ENCODE assay signal across 15 cellular contexts in the genomic region with DNA sequence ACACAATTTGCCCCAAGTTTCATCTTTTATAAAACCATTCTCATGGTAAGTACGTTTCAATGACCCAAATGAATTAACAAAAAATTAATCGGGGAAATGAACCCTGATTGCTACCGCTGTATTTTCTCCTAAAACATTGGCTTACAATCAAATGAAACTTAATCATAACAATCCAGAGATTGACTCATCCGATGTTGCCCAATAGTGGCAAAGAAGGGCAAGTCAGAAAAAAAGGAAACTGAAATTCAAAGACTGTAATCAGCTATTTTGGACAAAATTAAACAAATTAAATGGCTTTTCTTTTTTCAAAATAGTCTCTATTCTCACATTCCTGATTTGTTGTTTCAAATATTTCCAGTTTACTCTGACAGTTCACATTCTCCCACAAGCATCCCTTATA. TPM values are rescaled to one million over a fixed set of nuclear protein-coding genes. Genes with fewer than 3 reads are reported as not detected.
DNase-seq lines count a peak whose midpoint lies in the region; ATAC-seq and TF ChIP-seq lines count a peak whose summit lies in the region.
"Had no signal": no experiment of that assay in that cellular context is flagged by ENCODE, and none has a peak within 500 bp of the region (broad histone marks: within the 10 kb centered on the region; RNA-seq: fewer than 3 reads in every experiment).

No MANE protein-coding gene starts in this region.

- H3K27ac Mint-ChIP-seq in HFFc6 = no peak overlapping the region
- H3K27ac Mint-ChIP-seq in activated CD8-positive, alpha-beta memory T cell treated with anti-CD3 and anti-CD28 coated beads, Interleukin-2, amount 10 ng/mL, durations not matched to agents 7 days and 5 days = no peak overlapping the region
- no peak overlapping the region for H3K27ac Mint-ChIP-seq in naive thymus-derived CD8-positive, alpha-beta T cell
- H3K27ac Mint-ChIP-seq: activated CD4-positive, alpha-beta T cell treated with anti-CD3 and anti-CD28 coated beads for 36 hours; activated T-cell treated with anti-CD3 and anti-CD28 coated beads, Interleukin-2, amount 50 U/mL, for 24 hours had no signal

- no peaks in the 10 kb centered on the region for H3K27me3 Mint-ChIP-seq in HFFc6 (ENCODE audit: insufficient read depth)
- peaks cover 2% of the 10 kb centered on the region for H3K27me3 Mint-ChIP-seq in activated CD8-positive, alpha-beta memory T cell treated with anti-CD3 and anti-CD28 coated beads, Interleukin-2, amount 10 ng/mL, durations not matched to agents 7 days and 5 days
- peaks cover 0 to 3% (median 0%) of the 10 kb centered on the region in 5 donors for H3K27me3 Mint-ChIP-seq in naive thymus-derived CD8-positive, alpha-beta T cell
- H3K27me3 Mint-ChIP-seq: activated CD4-positive, alpha-beta T cell treated with anti-CD3 and anti-CD28 coated beads for 36 hours; activated T-cell treated with anti-CD3 and anti-CD28 coated beads, Interleukin-2, amount 50 U/mL, for 24 hours had no signal

- no peaks in the 10 kb centered on the region for H3K36me3 Mint-ChIP-seq in HFFc6 (ENCODE audit: low read depth)
- no peaks in the 10 kb centered on the region for H3K36me3 Mint-ChIP-seq in activated CD8-positive, alpha-beta memory T cell treated with anti-CD3 and anti-CD28 coated beads, Interleukin-2, amount 10 ng/mL, durations not matched to agents 7 days and 5 days
- peaks cover 0 to 10% (median 0%) of the 10 kb centered on the region in 3 donors for H3K36me3 Mint-ChIP-seq in naive thymus-derived CD8-positive, alpha-beta T cell

- no peak overlapping the region for H3K4me3 ChIP-seq in epithelial cell of esophagus (ENCODE audit: low read length)
- H3K4me3 ChIP-seq in skeletal muscle cell (ENCODE audit: low read depth, low read length) = no peak overlapping the region
- H3K4me3 ChIP-seq: body of pancreas, lower lobe of right lung, testis had no signal

- no peak for ATAC-seq in activated CD8-positive, alpha-beta memory T cell treated with anti-CD3 and anti-CD28 coated beads, Interleukin-2, amount 10 ng/mL, durations not matched to agents 7 days and 5 days
- ATAC-seq in naive thymus-derived CD8-positive, alpha-beta T cell = no peak
- ATAC-seq: activated CD4-positive, alpha-beta T cell treated with anti-CD3 and anti-CD28 coated beads for 36 hours; body of pancreas; lower lobe of right lung had no signal

- H3K4me3 Mint-ChIP-seq in HFFc6 = no peak overlapping the region; the same call in 1 of the 2 replicates
- no peak overlapping the region for H3K4me3 Mint-ChIP-seq in activated CD8-positive, alpha-beta memory T cell treated with anti-CD3 and anti-CD28 coated beads, Interleukin-2, amount 10 ng/mL, durations not matched to agents 7 days and 5 days
- no peak overlapping the region for H3K4me3 Mint-ChIP-seq in naive thymus-derived CD8-positive, alpha-beta T cell
- H3K4me3 Mint-ChIP-seq: activated CD4-positive, alpha-beta T cell treated with anti-CD3 and anti-CD28 coated beads for 36 hours; activated T-cell treated with anti-CD3 and anti-CD28 coated beads, Interleukin-2, amount 50 U/mL, for 24 hours had no signal

- no peak for TF ChIP-seq CTCF in HFFc6 (IDR thresholded peaks at IDR 0.05)
- TF ChIP-seq CTCF in epithelial cell of esophagus (IDR thresholded peaks at IDR 0.05; ENCODE audit: insufficient read depth, low read depth, low read length, missing control alignments) = no peak

- no peaks in the 10 kb centered on the region for H3K9me3 Mint-ChIP-seq in HFFc6
- H3K9me3 Mint-ChIP-seq in activated CD8-positive, alpha-beta memory T cell treated with anti-CD3 and anti-CD28 coated beads, Interleukin-2, amount 10 ng/mL, durations not matched to agents 7 days and 5 days (ENCODE audit: low read depth) = no peaks in the 10 kb centered on the region
- peaks cover 0 to 9% (median 0%) of the 10 kb centered on the region in 9 donors for H3K9me3 Mint-ChIP-seq in naive thymus-derived CD8-positive, alpha-beta T cell
- H3K9me3 Mint-ChIP-seq: activated T-cell treated with anti-CD3 and anti-CD28 coated beads, Interleukin-2, amount 50 U/mL, for 24 hours had no signal

- POLR2A ChIA-PET in naive thymus-derived CD8-positive, alpha-beta T cell (lab: Charles Lee) = no interaction called here

- CTCF ChIA-PET in activated CD8-positive, alpha-beta memory T cell treated with anti-CD3 and anti-CD28 coated beads, Interleukin-2, amount 10 ng/mL, durations not matched to agents 7 days and 5 days (lab: Charles Lee) = no interaction called here

- H3K4me1 Mint-ChIP-seq in HFFc6 (ENCODE audit: low read depth) = peaks cover 36% of the 10 kb centered on the region
- H3K4me1 Mint-ChIP-seq in activated CD8-positive, alpha-beta memory T cell treated with anti-CD3 and anti-CD28 coated beads, Interleukin-2, amount 10 ng/mL, durations not matched to agents 7 days and 5 days = no peaks in the 10 kb centered on the region
- peaks cover 0 to under 1% (median 0%) of the 10 kb centered on the region in 4 donors for H3K4me1 Mint-ChIP-seq in naive thymus-derived CD8-positive, alpha-beta T cell
- H3K4me1 Mint-ChIP-seq: activated CD4-positive, alpha-beta T cell treated with anti-CD3 and anti-CD28 coated beads for 36 hours had no signal

- peak; percentile 49 for DNase-seq in HFFc6
- DNase-seq in SIG-M5 treated with dmso at 0.1 percent for 504 hours (lab: John Stamatoyannopoulos, UW; ENCODE audit: unreplicated experiment) = peak; percentile 84
- DNase-seq in epithelial cell of esophagus (ENCODE audit: low read depth) = peak; percentile 80
- DNase-seq in skeletal muscle cell (ENCODE audit: low read depth) = peak; percentile 27
- no peak for DNase-seq in HK-2 (ENCODE audit: unreplicated experiment)
- DNase-seq in activated CD8-positive, alpha-beta memory T cell treated with anti-CD3 and anti-CD28 coated beads, Interleukin-2, amount 10 ng/mL, durations not matched to agents 7 days and 5 days = no peak
- no peak for DNase-seq in T-helper 1 cell
- no peak for DNase-seq in naive thymus-derived CD8-positive, alpha-beta T cell
- DNase-seq: activated CD4-positive, alpha-beta T cell treated with anti-CD3 and anti-CD28 coated beads for 36 hours; activated T-cell treated with anti-CD3 and anti-CD28 coated beads, Interleukin-2, amount 50 U/mL, for 24 hours; body of pancreas; Karpas-422; lower lobe of right lung; NCI-H2107; testis had no signal

RNA-seq across cellular contexts. Expression of a gene that starts 3.9 kb away (rescaled TPM):
- total RNA-seq in HFFc6 (2021; fragmentation: NEBNext Ultra II Directional; extraction: Animal tissue kit (Norgen Biotek cat#: 25700)) = not detected
- not detected for total RNA-seq in activated CD8-positive, alpha-beta memory T cell treated with anti-CD3 and anti-CD28 coated beads, Interleukin-2, amount 10 ng/mL, durations not matched to agents 7 days and 5 days
- not detected for total RNA-seq in naive thymus-derived CD8-positive, alpha-beta T cell
- polyA plus RNA-seq in naive thymus-derived CD8-positive, alpha-beta T cell = not detected
- total RNA-seq: activated CD4-positive, alpha-beta T cell treated with anti-CD3 and anti-CD28 coated beads for 36 hours; body of pancreas; lower lobe of right lung had no signal

RNA-seq across cellular contexts. Expression of a gene that starts 47.4 kb away (rescaled TPM):
- 10 to 100 TPM; 28.4 to 35.1 (median 29.8) TPM for total RNA-seq in HFFc6 (2021; fragmentation: NEBNext Ultra II Directional; extraction: Animal tissue kit (Norgen Biotek cat#: 25700))
- total RNA-seq in activated CD8-positive, alpha-beta memory T cell treated with anti-CD3 and anti-CD28 coated beads, Interleukin-2, amount 10 ng/mL, durations not matched to agents 7 days and 5 days = 1 to 10 TPM; 8.3 to 8.4 TPM
- 10 to 100 TPM; 48.8 to 49.6 TPM for total RNA-seq in naive thymus-derived CD8-positive, alpha-beta T cell
- 10 to 100 TPM; 16.9 to 30.8 (median 25.8) TPM for polyA plus RNA-seq in naive thymus-derived CD8-positive, alpha-beta T cell

RNA-seq across cellular contexts. Expression of a gene that starts 58.3 kb away (rescaled TPM):
- total RNA-seq in HFFc6 (2021; fragmentation: NEBNext Ultra II Directional; extraction: Animal tissue kit (Norgen Biotek cat#: 25700)) = 1 to 10 TPM in 2 of 6 experiments, under 1 TPM in 4; 0.66 to 3.4 (median 0.90) TPM
- 1 to 10 TPM; 2.4 to 3.7 TPM for total RNA-seq in activated CD8-positive, alpha-beta memory T cell treated with anti-CD3 and anti-CD28 coated beads, Interleukin-2, amount 10 ng/mL, durations not matched to agents 7 days and 5 days
- total RNA-seq in naive thymus-derived CD8-positive, alpha-beta T cell = 10 to 100 TPM; 12.8 to 14.0 TPM
- under 1 TPM; 0.29 to 0.58 (median 0.43) TPM for polyA plus RNA-seq in naive thymus-derived CD8-positive, alpha-beta T cell

Comparison
In these comparisons a context has a peak if more than half of its experiments do, and no peak if none do; other contexts are left out.
1. DNase-seq: peak in HFFc6 (single experiment), SIG-M5 treated with dmso at 0.1 percent for 504 hours (single experiment), epithelial cell of esophagus (single experiment) and skeletal muscle cell (single experiment); none in HK-2 (single experiment), activated CD8-positive, alpha-beta memory T cell treated with anti-CD3 and anti-CD28 coated beads, Interleukin-2, amount 10 ng/mL, durations not matched to agents 7 days and 5 days (single experiment), T-helper 1 cell (0 of 5) and naive thymus-derived CD8-positive, alpha-beta T cell (0 of 10).